In the genomic region with DNA sequence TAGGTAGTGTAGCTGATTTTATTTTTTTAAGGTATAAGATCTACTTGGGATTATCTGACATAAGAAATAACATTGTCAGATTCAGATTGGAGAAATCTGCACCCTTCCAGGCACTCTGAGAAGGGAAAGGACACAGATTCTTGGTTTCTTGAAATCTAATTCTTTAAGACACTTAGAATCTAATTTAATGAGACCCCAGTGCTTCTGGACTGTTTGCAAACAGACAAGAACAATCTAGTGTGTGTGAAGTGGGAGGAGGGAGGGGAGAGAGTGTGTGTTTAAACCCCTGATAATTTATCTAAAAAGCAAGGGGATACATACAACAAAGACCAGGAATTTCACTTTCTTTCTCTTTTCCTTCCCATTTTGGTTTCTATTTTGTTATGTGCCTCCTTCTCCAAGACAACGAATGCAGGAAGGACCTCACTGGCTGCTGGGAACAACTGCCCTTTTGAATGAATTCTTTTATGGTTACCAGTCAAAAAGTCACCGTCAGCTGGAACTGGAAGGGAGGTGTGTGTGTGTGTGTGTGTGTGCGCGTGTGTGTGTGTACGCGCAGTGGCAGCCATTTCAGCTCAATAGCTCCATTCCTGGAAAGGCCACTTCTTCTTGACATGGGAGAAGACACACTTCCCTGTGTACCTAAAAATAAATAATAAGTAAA, we compare ENCODE assay signal across 1 cellular context.
TF ChIP-seq lines count a peak whose summit lies in the region.

No MANE protein-coding gene starts in this region.

TF ChIP-seq in HepG2, 621 proteins besides CTCF, POLR2A, EP300 and RAD21 (continued from another document):
- TF ChIP-seq, protein P1, sequence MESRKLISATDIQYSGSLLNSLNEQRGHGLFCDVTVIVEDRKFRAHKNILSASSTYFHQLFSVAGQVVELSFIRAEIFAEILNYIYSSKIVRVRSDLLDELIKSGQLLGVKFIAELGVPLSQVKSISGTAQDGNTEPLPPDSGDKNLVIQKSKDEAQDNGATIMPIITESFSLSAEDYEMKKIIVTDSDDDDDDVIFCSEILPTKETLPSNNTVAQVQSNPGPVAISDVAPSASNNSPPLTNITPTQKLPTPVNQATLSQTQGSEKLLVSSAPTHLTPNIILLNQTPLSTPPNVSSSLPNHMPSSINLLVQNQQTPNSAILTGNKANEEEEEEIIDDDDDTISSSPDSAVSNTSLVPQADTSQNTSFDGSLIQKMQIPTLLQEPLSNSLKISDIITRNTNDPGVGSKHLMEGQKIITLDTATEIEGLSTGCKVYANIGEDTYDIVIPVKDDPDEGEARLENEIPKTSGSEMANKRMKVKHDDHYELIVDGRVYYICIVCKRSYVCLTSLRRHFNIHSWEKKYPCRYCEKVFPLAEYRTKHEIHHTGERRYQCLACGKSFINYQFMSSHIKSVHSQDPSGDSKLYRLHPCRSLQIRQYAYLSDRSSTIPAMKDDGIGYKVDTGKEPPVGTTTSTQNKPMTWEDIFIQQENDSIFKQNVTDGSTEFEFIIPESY (CRISPR knock-in tag; IDR thresholded peaks at IDR 0.05): peak; percentile 88
- TF ChIP-seq ZSCAN9 (CRISPR knock-in tag; IDR thresholded peaks at IDR 0.05; ENCODE audit: borderline replicate concordance): no peak
- TF ChIP-seq ZNF737 (CRISPR knock-in tag; IDR thresholded peaks at IDR 0.05; ENCODE audit: borderline replicate concordance): no peak
- no peak for TF ChIP-seq ZNF781 (CRISPR knock-in tag; IDR thresholded peaks at IDR 0.05; ENCODE audit: borderline replicate concordance, not compliant biosample characterization)
- TF ChIP-seq, protein P2, sequence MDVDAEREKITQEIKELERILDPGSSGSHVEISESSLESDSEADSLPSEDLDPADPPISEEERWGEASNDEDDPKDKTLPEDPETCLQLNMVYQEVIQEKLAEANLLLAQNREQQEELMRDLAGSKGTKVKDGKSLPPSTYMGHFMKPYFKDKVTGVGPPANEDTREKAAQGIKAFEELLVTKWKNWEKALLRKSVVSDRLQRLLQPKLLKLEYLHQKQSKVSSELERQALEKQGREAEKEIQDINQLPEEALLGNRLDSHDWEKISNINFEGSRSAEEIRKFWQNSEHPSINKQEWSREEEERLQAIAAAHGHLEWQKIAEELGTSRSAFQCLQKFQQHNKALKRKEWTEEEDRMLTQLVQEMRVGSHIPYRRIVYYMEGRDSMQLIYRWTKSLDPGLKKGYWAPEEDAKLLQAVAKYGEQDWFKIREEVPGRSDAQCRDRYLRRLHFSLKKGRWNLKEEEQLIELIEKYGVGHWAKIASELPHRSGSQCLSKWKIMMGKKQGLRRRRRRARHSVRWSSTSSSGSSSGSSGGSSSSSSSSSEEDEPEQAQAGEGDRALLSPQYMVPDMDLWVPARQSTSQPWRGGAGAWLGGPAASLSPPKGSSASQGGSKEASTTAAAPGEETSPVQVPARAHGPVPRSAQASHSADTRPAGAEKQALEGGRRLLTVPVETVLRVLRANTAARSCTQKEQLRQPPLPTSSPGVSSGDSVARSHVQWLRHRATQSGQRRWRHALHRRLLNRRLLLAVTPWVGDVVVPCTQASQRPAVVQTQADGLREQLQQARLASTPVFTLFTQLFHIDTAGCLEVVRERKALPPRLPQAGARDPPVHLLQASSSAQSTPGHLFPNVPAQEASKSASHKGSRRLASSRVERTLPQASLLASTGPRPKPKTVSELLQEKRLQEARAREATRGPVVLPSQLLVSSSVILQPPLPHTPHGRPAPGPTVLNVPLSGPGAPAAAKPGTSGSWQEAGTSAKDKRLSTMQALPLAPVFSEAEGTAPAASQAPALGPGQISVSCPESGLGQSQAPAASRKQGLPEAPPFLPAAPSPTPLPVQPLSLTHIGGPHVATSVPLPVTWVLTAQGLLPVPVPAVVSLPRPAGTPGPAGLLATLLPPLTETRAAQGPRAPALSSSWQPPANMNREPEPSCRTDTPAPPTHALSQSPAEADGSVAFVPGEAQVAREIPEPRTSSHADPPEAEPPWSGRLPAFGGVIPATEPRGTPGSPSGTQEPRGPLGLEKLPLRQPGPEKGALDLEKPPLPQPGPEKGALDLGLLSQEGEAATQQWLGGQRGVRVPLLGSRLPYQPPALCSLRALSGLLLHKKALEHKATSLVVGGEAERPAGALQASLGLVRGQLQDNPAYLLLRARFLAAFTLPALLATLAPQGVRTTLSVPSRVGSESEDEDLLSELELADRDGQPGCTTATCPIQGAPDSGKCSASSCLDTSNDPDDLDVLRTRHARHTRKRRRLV (CRISPR knock-in tag; IDR thresholded peaks at IDR 0.05): no peak
- TF ChIP-seq, protein P3, sequence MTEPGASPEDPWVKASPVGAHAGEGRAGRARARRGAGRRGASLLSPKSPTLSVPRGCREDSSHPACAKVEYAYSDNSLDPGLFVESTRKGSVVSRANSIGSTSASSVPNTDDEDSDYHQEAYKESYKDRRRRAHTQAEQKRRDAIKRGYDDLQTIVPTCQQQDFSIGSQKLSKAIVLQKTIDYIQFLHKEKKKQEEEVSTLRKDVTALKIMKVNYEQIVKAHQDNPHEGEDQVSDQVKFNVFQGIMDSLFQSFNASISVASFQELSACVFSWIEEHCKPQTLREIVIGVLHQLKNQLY (CRISPR knock-in tag; IDR thresholded peaks at IDR 0.05): no peak
- no peak for TF ChIP-seq ZNF552 (CRISPR knock-in tag; IDR thresholded peaks at IDR 0.05; ENCODE audit: borderline replicate concordance)
- no peak for TF ChIP-seq ZNF17 (CRISPR knock-in tag; IDR thresholded peaks at IDR 0.05)
- no peak for TF ChIP-seq ZNF180 (CRISPR knock-in tag; IDR thresholded peaks at IDR 0.05; ENCODE audit: borderline replicate concordance, low read depth)
- TF ChIP-seq ZSCAN21 (CRISPR knock-in tag; IDR thresholded peaks at IDR 0.05; ENCODE audit: borderline replicate concordance): no peak
- peak; percentile 68 for TF ChIP-seq HOXA3 (CRISPR knock-in tag; IDR thresholded peaks at IDR 0.05)
- TF ChIP-seq FOXA1 (IDR thresholded peaks at IDR 0.05): no peak
- no peak for TF ChIP-seq FOXA1 (CRISPR knock-in tag; IDR thresholded peaks at IDR 0.05)
- TF ChIP-seq, protein P4, sequence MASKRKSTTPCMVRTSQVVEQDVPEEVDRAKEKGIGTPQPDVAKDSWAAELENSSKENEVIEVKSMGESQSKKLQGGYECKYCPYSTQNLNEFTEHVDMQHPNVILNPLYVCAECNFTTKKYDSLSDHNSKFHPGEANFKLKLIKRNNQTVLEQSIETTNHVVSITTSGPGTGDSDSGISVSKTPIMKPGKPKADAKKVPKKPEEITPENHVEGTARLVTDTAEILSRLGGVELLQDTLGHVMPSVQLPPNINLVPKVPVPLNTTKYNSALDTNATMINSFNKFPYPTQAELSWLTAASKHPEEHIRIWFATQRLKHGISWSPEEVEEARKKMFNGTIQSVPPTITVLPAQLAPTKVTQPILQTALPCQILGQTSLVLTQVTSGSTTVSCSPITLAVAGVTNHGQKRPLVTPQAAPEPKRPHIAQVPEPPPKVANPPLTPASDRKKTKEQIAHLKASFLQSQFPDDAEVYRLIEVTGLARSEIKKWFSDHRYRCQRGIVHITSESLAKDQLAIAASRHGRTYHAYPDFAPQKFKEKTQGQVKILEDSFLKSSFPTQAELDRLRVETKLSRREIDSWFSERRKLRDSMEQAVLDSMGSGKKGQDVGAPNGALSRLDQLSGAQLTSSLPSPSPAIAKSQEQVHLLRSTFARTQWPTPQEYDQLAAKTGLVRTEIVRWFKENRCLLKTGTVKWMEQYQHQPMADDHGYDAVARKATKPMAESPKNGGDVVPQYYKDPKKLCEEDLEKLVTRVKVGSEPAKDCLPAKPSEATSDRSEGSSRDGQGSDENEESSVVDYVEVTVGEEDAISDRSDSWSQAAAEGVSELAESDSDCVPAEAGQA (IDR thresholded peaks at IDR 0.05; ENCODE audit: low read depth): peak; percentile 66; the same call in 1 of the 2 replicates
- TF ChIP-seq, protein P4 (CRISPR knock-in tag; IDR thresholded peaks at IDR 0.05; ENCODE audit: borderline replicate concordance): no peak
- no peak for TF ChIP-seq ELF1 (CRISPR knock-in tag; IDR thresholded peaks at IDR 0.05)
- TF ChIP-seq, protein P5, sequence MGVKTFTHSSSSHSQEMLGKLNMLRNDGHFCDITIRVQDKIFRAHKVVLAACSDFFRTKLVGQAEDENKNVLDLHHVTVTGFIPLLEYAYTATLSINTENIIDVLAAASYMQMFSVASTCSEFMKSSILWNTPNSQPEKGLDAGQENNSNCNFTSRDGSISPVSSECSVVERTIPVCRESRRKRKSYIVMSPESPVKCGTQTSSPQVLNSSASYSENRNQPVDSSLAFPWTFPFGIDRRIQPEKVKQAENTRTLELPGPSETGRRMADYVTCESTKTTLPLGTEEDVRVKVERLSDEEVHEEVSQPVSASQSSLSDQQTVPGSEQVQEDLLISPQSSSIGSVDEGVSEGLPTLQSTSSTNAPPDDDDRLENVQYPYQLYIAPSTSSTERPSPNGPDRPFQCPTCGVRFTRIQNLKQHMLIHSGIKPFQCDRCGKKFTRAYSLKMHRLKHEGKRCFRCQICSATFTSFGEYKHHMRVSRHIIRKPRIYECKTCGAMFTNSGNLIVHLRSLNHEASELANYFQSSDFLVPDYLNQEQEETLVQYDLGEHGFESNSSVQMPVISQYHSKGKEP (CRISPR knock-in tag; IDR thresholded peaks at IDR 0.05): no peak
- no peak for TF ChIP-seq FOSL2 (CRISPR knock-in tag; IDR thresholded peaks at IDR 0.05)
- no peak for TF ChIP-seq ZNF777 (CRISPR knock-in tag; IDR thresholded peaks at IDR 0.05)
- TF ChIP-seq YY1 (IDR thresholded peaks at IDR 0.05; ENCODE audit: insufficient read depth, insufficient replicate concordance, low read depth, low read length): peak; percentile 45
- no peak for TF ChIP-seq ZNF530 (CRISPR knock-in tag; IDR thresholded peaks at IDR 0.05; ENCODE audit: low read depth)
- TF ChIP-seq ZNF724P (CRISPR knock-in tag; IDR thresholded peaks at IDR 0.05; ENCODE audit: borderline replicate concordance): no peak
- no peak for TF ChIP-seq ZNF562 (CRISPR knock-in tag; IDR thresholded peaks at IDR 0.05; ENCODE audit: borderline replicate concordance)
- TF ChIP-seq, protein P6, sequence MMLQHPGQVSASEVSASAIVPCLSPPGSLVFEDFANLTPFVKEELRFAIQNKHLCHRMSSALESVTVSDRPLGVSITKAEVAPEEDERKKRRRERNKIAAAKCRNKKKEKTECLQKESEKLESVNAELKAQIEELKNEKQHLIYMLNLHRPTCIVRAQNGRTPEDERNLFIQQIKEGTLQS (CRISPR knock-in tag; IDR thresholded peaks at IDR 0.05): no peak
